In genomic region chr6:85867595-85867994, GRCh38 we compare ENCODE assay signal across 26 cellular contexts.
"Had no signal": no experiment of that assay in that cellular context is flagged by ENCODE, and none has a peak within 500 bp of the region (broad histone marks: within the 10 kb centered on the region; RNA-seq: fewer than 3 reads in every experiment).

No MANE protein-coding gene starts in this region.

- H3K27ac ChIP-seq: SK-N-MC, VCaP had no signal

- H3K36me3 ChIP-seq: MG63 had no signal

- H3K9me3 ChIP-seq: MG63 had no signal

- ATAC-seq: activated T-cell treated with anti-CD3 and anti-CD28 coated beads, Interleukin-2, amount 50 U/mL, for 4 hours; Right ventricle myocardium inferior; T-cell had no signal

- H3K4me3 ChIP-seq: MG63, SK-N-MC had no signal

- DNase-seq: activated CD4-positive, alpha-beta memory T cell treated with anti-CD3 and anti-CD28 coated beads for 36 hours; activated CD4-positive, alpha-beta T cell treated with anti-CD3 and anti-CD28 coated beads, Interleukin-2, amount 10 ng/mL, durations not matched to agents 7 days and 5 days; activated CD4-positive, CD25-positive, alpha-beta regulatory T cell; activated CD8-positive, alpha-beta memory T cell treated with anti-CD3 and anti-CD28 coated beads for 24 hours; activated effector memory CD4-positive, alpha-beta T cell treated with anti-CD3 and anti-CD28 coated beads, Interleukin-2, amount 50 U/mL, for 16 hours; activated naive CD4-positive, alpha-beta T cell treated with anti-CD3 and anti-CD28 coated beads for 36 hours; activated T-cell treated with anti-CD3 and anti-CD28 coated beads, Interleukin-2, amount 50 U/mL, for 4 hours; MG63; MV-4-11; NCI-H1092 treated with DMSO at 0.1 percent for 48 hours; NCI-H1417 treated with DMSO at 0.1 percent for 48 hours; NCI-H1694; NCI-H2029; NCI-H2107; NCI-H2171 treated with DMSO at 0.1 percent for 48 hours; NCI-H345; NCI-H510A; NCI-H69; NK-92 treated with Interleukin-12 subunit alpha and Interleukin-12 subunit beta, amount 100 ng/mL, for 24 hours; OCI-M1; RPMI8226; T-cell; T-helper 2 cell had no signal

- H3K27me3 ChIP-seq: MG63 had no signal
